Comparison of ENCODE assay signal across 19 cellular contexts in genomic region chr3:60250210-60250609, GRCh38.
DNase-seq lines count a peak whose midpoint lies in the region; ATAC-seq and TF ChIP-seq lines count a peak whose summit lies in the region.
"Had no signal": no experiment of that assay in that cellular context is flagged by ENCODE, and none has a peak within 500 bp of the region (broad histone marks: within the 10 kb centered on the region; RNA-seq: fewer than 3 reads in every experiment).

No MANE protein-coding gene starts in this region.

- no peak for TF ChIP-seq CTCF in AG10803 (conservative IDR thresholded peaks at IDR 0.05; ENCODE audit: low read length)

- peaks cover 0 to 6% of the 10 kb centered on the region in 2 donors for H3K36me3 Mint-ChIP-seq in activated naive CD4-positive, alpha-beta T cell treated with anti-CD3 and anti-CD28 coated beads, Interleukin-2, amount 50 U/mL, for 72 hours
- H3K36me3 Mint-ChIP-seq in activated T-cell treated with anti-CD3 and anti-CD28 coated beads, Interleukin-2, amount 50 U/mL, for 4 hours (ENCODE audit: insufficient read depth): no peaks in the 10 kb centered on the region

- no peak for ATAC-seq in activated naive CD4-positive, alpha-beta T cell treated with anti-CD3 and anti-CD28 coated beads, Interleukin-2, amount 50 U/mL, for 72 hours
- ATAC-seq in activated T-cell treated with anti-CD3 and anti-CD28 coated beads, Interleukin-2, amount 50 U/mL, for 4 hours: no peak
- ATAC-seq in GM21447 (IDR thresholded peaks at IDR 0.05; ENCODE audit: unreplicated experiment): no peak

- no peak overlapping the region for H3K4me3 ChIP-seq in AG10803 (ENCODE audit: low read length)
- H3K4me3 ChIP-seq: Peyer's patch had no signal

- peaks cover 2% of the 10 kb centered on the region for H3K4me1 Mint-ChIP-seq in activated T-cell treated with anti-CD3 and anti-CD28 coated beads, Interleukin-2, amount 50 U/mL, for 4 hours (ENCODE audit: low read depth)

- H3K27ac Mint-ChIP-seq in activated naive CD4-positive, alpha-beta T cell treated with anti-CD3 and anti-CD28 coated beads, Interleukin-2, amount 50 U/mL, for 72 hours: peak overlapping the region in 1 of 2 donors; percentile 22
- H3K27ac Mint-ChIP-seq: HFFc6 had no signal

- no peak overlapping the region for H3K4me3 Mint-ChIP-seq in activated T-cell treated with anti-CD3 and anti-CD28 coated beads, Interleukin-2, amount 50 U/mL, for 4 hours
- H3K4me3 Mint-ChIP-seq: HFFc6 had no signal

- peaks cover 3 to 4% of the 10 kb centered on the region in 2 donors for H3K9me3 Mint-ChIP-seq in activated naive CD4-positive, alpha-beta T cell treated with anti-CD3 and anti-CD28 coated beads, Interleukin-2, amount 50 U/mL, for 72 hours
- H3K9me3 Mint-ChIP-seq in activated T-cell treated with anti-CD3 and anti-CD28 coated beads, Interleukin-2, amount 50 U/mL, for 4 hours: no peaks in the 10 kb centered on the region

- H3K27me3 Mint-ChIP-seq in activated T-cell treated with anti-CD3 and anti-CD28 coated beads, Interleukin-2, amount 50 U/mL, for 4 hours (ENCODE audit: low read depth): no peaks in the 10 kb centered on the region

- DNase-seq in AG10803 (ENCODE audit: low read depth): peak; percentile 24
- DNase-seq in GM04504 (ENCODE audit: low read depth): peak; percentile 12
- peak; percentile 27 for DNase-seq in OCI-M1 (lab: John Stamatoyannopoulos, UW)
- DNase-seq in fibroblast of peridontal ligament (ENCODE audit: extremely low read depth): peak; percentile 1
- no peak for DNase-seq in activated CD8-positive, alpha-beta memory T cell treated with anti-CD3 and anti-CD28 coated beads for 24 hours
- DNase-seq in activated naive CD4-positive, alpha-beta T cell treated with anti-CD3 and anti-CD28 coated beads, Interleukin-2, amount 50 U/mL, for 72 hours (ENCODE audit: low spot score in 2 of 2): no peak
- DNase-seq in activated T-cell treated with anti-CD3 and anti-CD28 coated beads, Interleukin-2, amount 50 U/mL, for 4 hours: no peak
- DNase-seq: DMS 273 treated with DMSO at 0.1 percent for 48 hours, GOT3, HFFc6, KG1, NCI-H1105, NCI-H187 treated with DMSO at 0.1 percent for 48 hours, NCI-H526 treated with DMSO at 0.1 percent for 48 hours, Peyer's patch, Right ventricle myocardium superior, SK-N-SH, T-helper 1 cell had no signal

Comparison
In these comparisons a context has a peak if more than half of its experiments do, and no peak if none do; other contexts are left out.
1. DNase-seq: peak in AG10803 (single experiment), GM04504 (single experiment), OCI-M1 (single experiment) and fibroblast of peridontal ligament (single experiment); none in activated CD8-positive, alpha-beta memory T cell treated with anti-CD3 and anti-CD28 coated beads for 24 hours (single experiment), activated naive CD4-positive, alpha-beta T cell treated with anti-CD3 and anti-CD28 coated beads, Interleukin-2, amount 50 U/mL, for 72 hours (0 of 2) and activated T-cell treated with anti-CD3 and anti-CD28 coated beads, Interleukin-2, amount 50 U/mL, for 4 hours (single experiment).